In genomic region chr2:68032702-68033101, GRCh38 we compare ENCODE assay signal across 19 cellular contexts. TPM values are rescaled to one million over a fixed set of nuclear protein-coding genes. Genes with fewer than 3 reads are reported as not detected.
DNase-seq lines count a peak whose midpoint lies in the region; ATAC-seq and TF ChIP-seq lines count a peak whose summit lies in the region.
"Had no signal": no experiment of that assay in that cellular context is flagged by ENCODE, and none has a peak within 500 bp of the region (broad histone marks: within the 10 kb centered on the region; RNA-seq: fewer than 3 reads in every experiment).

No MANE protein-coding gene starts in this region.

- H3K9me3 ChIP-seq in sigmoid colon = no peaks in the 10 kb centered on the region
- H3K9me3 ChIP-seq: BE2C, MG63 had no signal

- 28 to 70% methylated on average over 6 of the region's 6 CpGs for WGBS in sigmoid colon, 2 donors

- no peak for DNase-seq in GM23338 (ENCODE audit: low spot score)
- DNase-seq in WTC11 (ENCODE audit: low spot score) = no peak
- peak; percentile 26 for DNase-seq in iPS-NIHi7 (ENCODE audit: extremely low spot score)
- DNase-seq in sigmoid colon = no peak
- no peak for DNase-seq in GM13977 (ENCODE audit: low spot score)
- no peak for DNase-seq in H4 (ENCODE audit: low spot score)
- DNase-seq: BE2C; CD4-positive, CD25-positive, alpha-beta regulatory T cell; DMS79; Kasumi-1; MG63; NCI-H1092; NCI-H146; NCI-H2029; NCI-H526; SHP77 had no signal

- H3K4me1 Mint-ChIP-seq in GM23338 (no peaks in the 10 kb centered on the region; the same call in 2 of the 3 replicates), WTC11 (peaks cover 2% of the 10 kb centered on the region; the same call in 1 of the 2 replicates)
- H3K4me1 Mint-ChIP-seq: CD4-positive, CD25-positive, alpha-beta regulatory T cell had no signal

- H2AFZ ChIP-seq in GM23338 = no peak overlapping the region
- peak overlapping the region; percentile 6; the same call in 1 of the 2 replicates for H2AFZ ChIP-seq in KMS-11 (ENCODE audit: low read depth)

- TF ChIP-seq POLR2A in sigmoid colon (IDR thresholded peaks at IDR 0.05) = no peak

- peaks cover 2% of the 10 kb centered on the region for H3K27me3 Mint-ChIP-seq in GM23338 (ENCODE audit: insufficient read depth, low read depth, poor library complexity)
- H3K27me3 Mint-ChIP-seq in WTC11 (ENCODE audit: low read depth) = no peaks in the 10 kb centered on the region
- H3K27me3 Mint-ChIP-seq: IgD-negative memory B cell had no signal

- no peaks in the 10 kb centered on the region for H3K9me2 ChIP-seq in GM23338 (ENCODE audit: insufficient read depth)

- intact Hi-C loops in sigmoid colon (cut with DNase I) = loop anchor here (10.0 kb wide), 2 partner anchors 1458 to 1608 kb away; no protein-coding TSS in a partner anchor

- CTCF ChIA-PET in WTC11 (lab: Charles Lee) = interaction anchor here (0.8 to 3.6 kb wide), 6 partner anchors 113 to 382 kb away, joined by 3 to 35 read pairs (median 8); no protein-coding TSS in a partner anchor

- H3K4me3 ChIP-seq in GM23338 = no peak overlapping the region
- H3K4me3 ChIP-seq in KMS-11 (IDR thresholded peaks at IDR 0.05; ENCODE audit: insufficient read depth, low read depth, low read length) = no peak overlapping the region
- H3K4me3 ChIP-seq in sigmoid colon = no peak overlapping the region
- H3K4me3 ChIP-seq: MG63 had no signal

- no peaks in the 10 kb centered on the region for H4K20me1 ChIP-seq in GM23338 (replicated peaks; ENCODE audit: insufficient read depth)
- H4K20me1 ChIP-seq in KMS-11 (ENCODE audit: insufficient read depth) = no peaks in the 10 kb centered on the region

- no peaks in the 10 kb centered on the region for H3K4me1 ChIP-seq in GM23338 (ENCODE audit: insufficient read depth)
- peaks cover 6% of the 10 kb centered on the region for H3K4me1 ChIP-seq in KMS-11 (ENCODE audit: low read depth, poor library complexity, severe bottlenecking)
- H3K4me1 ChIP-seq in sigmoid colon = peaks cover 0 to 8% (median 3%) of the 10 kb centered on the region in 4 donors
- H3K4me1 ChIP-seq: BE2C had no signal

- H3K36me3 Mint-ChIP-seq in GM23338 (ENCODE audit: low read depth) (no peaks in the 10 kb centered on the region), WTC11 (no peaks in the 10 kb centered on the region)
- H3K36me3 Mint-ChIP-seq: CD4-positive, CD25-positive, alpha-beta regulatory T cell; IgD-negative memory B cell had no signal

- H3K27ac Mint-ChIP-seq in GM23338 (no peak overlapping the region; the same call in 1 of the 2 replicates), WTC11 (no peak overlapping the region)
- H3K27ac Mint-ChIP-seq: CD4-positive, CD25-positive, alpha-beta regulatory T cell; IgD-negative memory B cell had no signal

- H3K4me3 Mint-ChIP-seq in GM23338 (no peak overlapping the region), WTC11 (no peak overlapping the region)
- H3K4me3 Mint-ChIP-seq: CD4-positive, CD25-positive, alpha-beta regulatory T cell; IgD-negative memory B cell had no signal

- no peak overlapping the region for H3K27ac ChIP-seq in GM23338 (ENCODE audit: low read depth)
- H3K27ac ChIP-seq in KMS-11 = peak overlapping the region; percentile 9; the same call in 1 of the 2 replicates
- no peak overlapping the region for H3K27ac ChIP-seq in sigmoid colon

- ATAC-seq in GM23338 = peak; percentile 46; the same call in 2 of the 3 replicates
- ATAC-seq in WTC11 = peak; percentile 79
- ATAC-seq: HCT116 had no signal

- H3K36me3 ChIP-seq in GM23338 (ENCODE audit: insufficient read depth) (no peaks in the 10 kb centered on the region), KMS-11 (ENCODE audit: insufficient read depth) (no peaks in the 10 kb centered on the region), sigmoid colon (no peaks in the 10 kb centered on the region)
- H3K36me3 ChIP-seq: BE2C, MG63 had no signal

- TF ChIP-seq EP300 in sigmoid colon (IDR thresholded peaks at IDR 0.05) = no peak

- TF ChIP-seq CTCF in GM23338 (conservative IDR thresholded peaks at IDR 0.05; ENCODE audit: low read depth in 2 of 2) = no peak
- no peak for TF ChIP-seq CTCF in KMS-11 (conservative IDR thresholded peaks at IDR 0.05; ENCODE audit: low read depth, low read length)
- no peak for TF ChIP-seq CTCF in WTC11 (IDR thresholded peaks at IDR 0.05)
- no peak for TF ChIP-seq CTCF in sigmoid colon (IDR thresholded peaks at IDR 0.05)
- TF ChIP-seq CTCF in GM13977 (IDR thresholded peaks at IDR 0.05; ENCODE audit: extremely low read depth, insufficient read depth, missing control alignments) = no peak

- H3K27me3 ChIP-seq in GM23338 (ENCODE audit: insufficient read depth) (no peaks in the 10 kb centered on the region), KMS-11 (ENCODE audit: insufficient read depth, low read depth) (no peaks in the 10 kb centered on the region), sigmoid colon (no peaks in the 10 kb centered on the region)
- H3K27me3 ChIP-seq: BE2C, MG63 had no signal

- no peaks in the 10 kb centered on the region for H3F3A ChIP-seq in GM23338 (replicated peaks; ENCODE audit: low read depth)

- no peak overlapping the region for H3K9ac ChIP-seq in KMS-11

- H3K79me2 ChIP-seq in GM23338 (replicated peaks; ENCODE audit: insufficient read depth) (no peaks in the 10 kb centered on the region), KMS-11 (ENCODE audit: insufficient read depth, low read depth) (no peaks in the 10 kb centered on the region)

- no peaks in the 10 kb centered on the region for H3K9me3 Mint-ChIP-seq in GM23338
- no peaks in the 10 kb centered on the region for H3K9me3 Mint-ChIP-seq in WTC11
- H3K9me3 Mint-ChIP-seq: CD4-positive, CD25-positive, alpha-beta regulatory T cell; IgD-negative memory B cell had no signal

- in situ Hi-C loops in GM13977 (cut with MboI; ENCODE audit: low pct_unique_long_range_greater_than_20kb, low sequenced_read_pairs, unreplicated experiment) = no loop called here

- H3K4me2 ChIP-seq in GM23338 = no peak overlapping the region
- H3K4me2 ChIP-seq in KMS-11 = no peak overlapping the region

- POLR2A ChIA-PET in WTC11 (lab: Charles Lee) = no interaction called here

TF ChIP-seq in GM23338, 12 proteins besides CTCF, POLR2A, EP300 and RAD21 (continues in another document):
- TF ChIP-seq ZNF114 (CRISPR knock-in tag; IDR thresholded peaks at IDR 0.05) = no peak
- no peak for TF ChIP-seq EZH2phosphoT487 (IDR thresholded peaks at IDR 0.05; ENCODE audit: unreplicated experiment)

TF ChIP-seq in WTC11, 78 proteins besides CTCF, POLR2A, EP300 and RAD21 (continues in another document):
- TF ChIP-seq MAX (CRISPR knock-in tag; IDR thresholded peaks at IDR 0.05) = no peak
- no peak for TF ChIP-seq E2F4 (CRISPR knock-in tag; IDR thresholded peaks at IDR 0.05; ENCODE audit: borderline replicate concordance, low read depth)
- TF ChIP-seq MXD4 (CRISPR knock-in tag; IDR thresholded peaks at IDR 0.05; ENCODE audit: borderline replicate concordance) = no peak
- no peak for TF ChIP-seq NFYB (CRISPR knock-in tag; conservative IDR thresholded peaks at IDR 0.05; ENCODE audit: low read depth)
- TF ChIP-seq IRF2 (CRISPR knock-in tag; IDR thresholded peaks at IDR 0.05; ENCODE audit: borderline replicate concordance, low read depth) = no peak
- TF ChIP-seq ATF3 (CRISPR knock-in tag; conservative IDR thresholded peaks at IDR 0.05) = no peak
- TF ChIP-seq ESRRA (CRISPR knock-in tag; IDR thresholded peaks at IDR 0.05; ENCODE audit: borderline replicate concordance) = no peak
- TF ChIP-seq PRDM15 (CRISPR knock-in tag; IDR thresholded peaks at IDR 0.05) = no peak

RNA-seq across cellular contexts. Expression of gene C1D, which starts 30.1 kb away (rescaled TPM):
- 29.6 and 30.1 TPM in 2 replicates for total RNA-seq in GM23338 (2014; rRNA removed; shearing (Covaris generic))
- polyA plus RNA-seq in GM23338 (2016; fragmentation: Nextera tagmentation; extraction: Ambion mirVana) (36.6 and 39.7 TPM in 2 replicates), sigmoid colon (10 to 100 TPM; 30.6 to 47.4 (median 34.2) TPM)
- total RNA-seq in WTC11 (2021) (19.3 to 21.0 TPM (median 19.4 TPM) in 3 replicates), sigmoid colon (10 to 100 TPM; 37.9 to 77.0 (median 43.6) TPM)
- total RNA-seq in H4 (2014; rRNA removed; shearing (Covaris generic)) = 71.3 and 77.6 TPM in 2 replicates
